10 cellular contexts compared by ENCODE assay signal in genomic region chr15:32610719-32611118, GRCh38. TPM values are rescaled to one million over a fixed set of nuclear protein-coding genes. Genes with fewer than 3 reads are reported as not detected.
DNase-seq lines count a peak whose midpoint lies in the region; ATAC-seq and TF ChIP-seq lines count a peak whose summit lies in the region.
"Not testable (repeated sequence)": the region's sequence is repeated elsewhere in the genome, so short reads cannot be mapped to it uniquely, and the experiment has no call there.
"Had no signal": no experiment of that assay in that cellular context is flagged by ENCODE, and none has a peak within 500 bp of the region (broad histone marks: within the 10 kb centered on the region; RNA-seq: fewer than 3 reads in every experiment).

No MANE protein-coding gene starts in this region.

- not testable (repeated sequence) for BruUV-seq in OCI-LY7 (replicated peaks; lab: Mats Ljungman, UMichigan)

- H3K9me2 ChIP-seq in GM23338 (ENCODE audit: insufficient read depth); OCI-LY7 (ENCODE audit: insufficient read depth, low read length): not testable (repeated sequence)

- not testable (repeated sequence) for H3K27ac ChIP-seq in GM23338 (ENCODE audit: low read depth); OCI-LY7 (ENCODE audit: low read depth, low read length, poor library complexity, severe bottlenecking); endodermal cell (ENCODE audit: low read depth, low read length); right atrium auricular region

- H3K36me3 Mint-ChIP-seq in CD14-positive monocyte; GM23338 (ENCODE audit: low read depth); activated naive CD8-positive, alpha-beta T cell treated with anti-CD3 and anti-CD28 coated beads, Interleukin-2, amount 50 U/mL, for 24 hours (ENCODE audit: low read depth); endodermal cell (ENCODE audit: low read depth); type B pancreatic cell: not testable (repeated sequence)

- 0% methylated on average over 1 of the region's 3 CpGs; no CpG with 5 or more reads in 1 of the 2 experiments for WGBS in endodermal cell (ENCODE audit: insufficient coverage in 1 of 2, insufficient read length in 1 of 2), 2 experiments

- peak; percentile 18; the same call in 2 of the 3 replicates for ATAC-seq in GM23338
- peak; percentile 34 for ATAC-seq in activated naive CD8-positive, alpha-beta T cell treated with anti-CD3 and anti-CD28 coated beads, Interleukin-2, amount 50 U/mL, for 24 hours

- not testable (repeated sequence) for H4K20me1 ChIP-seq in GM23338 (replicated peaks; ENCODE audit: insufficient read depth); OCI-LY7 (ENCODE audit: insufficient read depth, low read length)

- H3K4me1 ChIP-seq in GM23338 (ENCODE audit: insufficient read depth); OCI-LY7 (ENCODE audit: insufficient read depth, low read length, poor library complexity, severe bottlenecking); endodermal cell (ENCODE audit: control insufficient read depth, insufficient read depth, low read length); right atrium auricular region: not testable (repeated sequence)

- H3K4me2 ChIP-seq in GM23338, result not testable (repeated sequence)
- 0 out of 2 replicates have a peak overlapping the region, but pooled peaks have one; percentile 11 for H3K4me2 ChIP-seq in OCI-LY7 (ENCODE audit: low read length)

- TF ChIP-seq CTCF in CD14-positive monocyte (IDR thresholded peaks at IDR 0.05) (peak; percentile 54), GM23338 (conservative IDR thresholded peaks at IDR 0.05; ENCODE audit: low read depth in 2 of 2) (peak in 1 of 2 experiments; percentile 40; a peak in 2 of 4 replicates), OCI-LY7 (conservative IDR thresholded peaks at IDR 0.05; ENCODE audit: low read length) (peak; percentile 40; the same call in 1 of the 2 replicates), endodermal cell (conservative IDR thresholded peaks at IDR 0.05) (peak; percentile 62), right atrium auricular region (IDR thresholded peaks at IDR 0.05) (peak; percentile 17 to 47), type B pancreatic cell (conservative IDR thresholded peaks at IDR 0.05) (peak; percentile 63)

- CTCF ChIA-PET in OCI-LY7 (lab: Charles Lee; ENCODE audit: unreplicated experiment), result not testable (repeated sequence)

- H3K79me2 ChIP-seq in GM23338 (replicated peaks; ENCODE audit: insufficient read depth), result not testable (repeated sequence)
- peaks cover 12% of the 10 kb centered on the region; the same call in 1 of the 2 replicates for H3K79me2 ChIP-seq in OCI-LY7 (ENCODE audit: insufficient read depth, low read depth, low read length)

- POLR2A ChIA-PET in OCI-LY7 (lab: Charles Lee), result not testable (repeated sequence)

- H3K36me3 ChIP-seq in GM23338 (ENCODE audit: insufficient read depth); OCI-LY7 (ENCODE audit: insufficient read depth, low read length); endodermal cell (ENCODE audit: control insufficient read depth, insufficient read depth, low read length); right atrium auricular region: not testable (repeated sequence)

- not testable (repeated sequence) for H3K27me3 Mint-ChIP-seq in CD14-positive monocyte (ENCODE audit: low read depth in 3 of 3); GM23338 (ENCODE audit: insufficient read depth, low read depth, poor library complexity); activated naive CD8-positive, alpha-beta T cell treated with anti-CD3 and anti-CD28 coated beads, Interleukin-2, amount 50 U/mL, for 24 hours; endodermal cell (ENCODE audit: insufficient read depth); type B pancreatic cell

- not testable (repeated sequence) for H3K27me3 ChIP-seq in GM23338 (ENCODE audit: insufficient read depth); endodermal cell (ENCODE audit: control insufficient read depth, insufficient read depth, low read length, poor library complexity, severe bottlenecking); right atrium auricular region

- intact Hi-C loops in CD14-positive monocyte (cut with micrococcal nuclease); OCI-LY7 (cut with micrococcal nuclease; ENCODE audit: unreplicated experiment): not testable (repeated sequence)

- not testable (repeated sequence) for H3K4me3 ChIP-seq in GM23338; OCI-LY7 (ENCODE audit: low read depth, low read length, poor library complexity, severe bottlenecking); endodermal cell (ENCODE audit: low read length); right atrium auricular region

- DNase-seq in CD14-positive monocyte (ENCODE audit: low spot score); activated naive CD8-positive, alpha-beta T cell treated with anti-CD3 and anti-CD28 coated beads, Interleukin-2, amount 50 U/mL, for 24 hours; right atrium auricular region (ENCODE audit: low spot score); type B pancreatic cell (ENCODE audit: extremely low spot score, unreplicated experiment): not testable (repeated sequence)
- DNase-seq in GM23338 (ENCODE audit: low spot score), result peak; percentile 41
- peak; percentile 59 for DNase-seq in OCI-LY7 (ENCODE audit: low spot score)
- DNase-seq in endodermal cell, result peak; percentile 39
- DNase-seq in myocyte (ENCODE audit: low read depth), result peak; percentile 37

- H3K4me3 Mint-ChIP-seq in CD14-positive monocyte; GM23338; activated naive CD8-positive, alpha-beta T cell treated with anti-CD3 and anti-CD28 coated beads, Interleukin-2, amount 50 U/mL, for 24 hours; endodermal cell; type B pancreatic cell: not testable (repeated sequence)

- not testable (repeated sequence) for H3K4me1 Mint-ChIP-seq in CD14-positive monocyte; GM23338; activated naive CD8-positive, alpha-beta T cell treated with anti-CD3 and anti-CD28 coated beads, Interleukin-2, amount 50 U/mL, for 24 hours; endodermal cell; type B pancreatic cell (ENCODE audit: unreplicated experiment)

- H3K9me3 Mint-ChIP-seq in CD14-positive monocyte; GM23338; activated naive CD8-positive, alpha-beta T cell treated with anti-CD3 and anti-CD28 coated beads, Interleukin-2, amount 50 U/mL, for 24 hours; endodermal cell; type B pancreatic cell: not testable (repeated sequence)

- not testable (repeated sequence) for H3K9ac ChIP-seq in endodermal cell (ENCODE audit: extremely low read depth, low read length, poor library complexity, severe bottlenecking)

- H2AFZ ChIP-seq in GM23338; OCI-LY7 (ENCODE audit: low read length): not testable (repeated sequence)

- not testable (repeated sequence) for H3F3A ChIP-seq in GM23338 (replicated peaks; ENCODE audit: low read depth)

- H3K9me3 ChIP-seq in OCI-LY7 (ENCODE audit: low read length); endodermal cell (ENCODE audit: control insufficient read depth, low read length); right atrium auricular region: not testable (repeated sequence)

- H3K27ac Mint-ChIP-seq in CD14-positive monocyte; GM23338; activated naive CD8-positive, alpha-beta T cell treated with anti-CD3 and anti-CD28 coated beads, Interleukin-2, amount 50 U/mL, for 24 hours; endodermal cell; type B pancreatic cell: not testable (repeated sequence)

RNA-seq across cellular contexts. Expression of gene ARHGAP11A, which starts 4.6 kb away (rescaled TPM):
- polyA plus RNA-seq in CD14-positive monocyte, result 1 to 10 TPM; 1.4 to 1.6 TPM
- total RNA-seq in GM23338 (2014; rRNA removed; shearing (Covaris generic)), result 38.7 and 43.1 TPM in 2 replicates
- 21.4 and 28.3 TPM in 2 replicates for polyA plus RNA-seq in GM23338 (2016; fragmentation: Nextera tagmentation; extraction: Ambion mirVana)
- 41.0 and 50.5 TPM in 2 replicates for total RNA-seq in OCI-LY7 (2014; rRNA removed; shearing (Covaris generic))
- 134 and 150 TPM in 2 replicates for total RNA-seq in OCI-LY7 (2022)
- 100 to 1,000 TPM in 1 of 2 donors, 10 to 100 TPM in 1; 61.0 to 107 TPM for total RNA-seq in endodermal cell
- polyA plus RNA-seq in endodermal cell (2013, experiment 1 of 2), result 54.3 TPM
- polyA plus RNA-seq in endodermal cell (2013, experiment 2 of 2), result 54.6 TPM
- 1 to 10 TPM; 1.0 to 2.3 TPM for total RNA-seq in right atrium auricular region
- 2.2 and 4.5 TPM in 2 replicates for total RNA-seq in myocyte
- polyA plus RNA-seq in myocyte (2012), result 2.8 TPM
- total RNA-seq in type B pancreatic cell (ENCODE audit: low replicate concordance), result 21.7 and 52.6 TPM in 2 replicates

RNA-seq across cellular contexts. Expression of gene GOLGA8N, which starts 17.5 kb away (rescaled TPM):
- polyA plus RNA-seq in CD14-positive monocyte (under 1 TPM; 0.04 to 0.66 TPM), GM23338 (2016; fragmentation: Nextera tagmentation; extraction: Ambion mirVana) (0.17 and 0.40 TPM in 2 replicates)
- total RNA-seq in GM23338 (2014; rRNA removed; shearing (Covaris generic)), result 0.50 and 14.8 TPM in 2 replicates
- total RNA-seq in OCI-LY7 (2014; rRNA removed; shearing (Covaris generic)), result 0.08 and 2.0 TPM in 2 replicates
- total RNA-seq in OCI-LY7 (2022) (1.4 and 2.8 TPM in 2 replicates), endodermal cell (1 to 10 TPM; 1.1 to 3.7 TPM), right atrium auricular region (1 to 10 TPM; 3.3 to 6.0 TPM), myocyte (6.2 and 47.5 TPM in 2 replicates), type B pancreatic cell (ENCODE audit: low replicate concordance) (1.1 and 3.9 TPM in 2 replicates)
- polyA plus RNA-seq in endodermal cell (2013, experiment 1 of 2), result 0.71 TPM
- 2.0 TPM for polyA plus RNA-seq in endodermal cell (2013, experiment 2 of 2)
- 13.4 TPM for polyA plus RNA-seq in myocyte (2012)

RNA-seq across cellular contexts. Expression of gene SCG5, which starts 30.8 kb away (rescaled TPM):
- not detected for polyA plus RNA-seq in CD14-positive monocyte
- 48.1 and 49.2 TPM in 2 replicates for total RNA-seq in GM23338 (2014; rRNA removed; shearing (Covaris generic))
- 64.4 and 73.3 TPM in 2 replicates for polyA plus RNA-seq in GM23338 (2016; fragmentation: Nextera tagmentation; extraction: Ambion mirVana)
- 1.5 and 6.5 TPM in 2 replicates for total RNA-seq in OCI-LY7 (2014; rRNA removed; shearing (Covaris generic))
- 4.1 and 4.7 TPM in 2 replicates for total RNA-seq in OCI-LY7 (2022)
- total RNA-seq in endodermal cell, result 10 to 100 TPM; 10.9 to 17.2 TPM
- polyA plus RNA-seq in endodermal cell (2013, experiment 1 of 2), result 14.9 TPM
- polyA plus RNA-seq in endodermal cell (2013, experiment 2 of 2), result 14.2 TPM
- total RNA-seq in right atrium auricular region, result under 1 TPM in 1 of 2 donors, not detected in 1; 0.90 TPM
- total RNA-seq in myocyte, result 1.3 and 2.3 TPM in 2 replicates
- 4.7 TPM for polyA plus RNA-seq in myocyte (2012)
- 93.1 and 127 TPM in 2 replicates for total RNA-seq in type B pancreatic cell (ENCODE audit: low replicate concordance)
- total RNA-seq: Calu3, Right ventricle myocardium superior had no signal
